Comparison of ENCODE assay signal across 2 cellular contexts in genomic region chr4:70336043-70336442, GRCh38.
TF ChIP-seq lines count a peak whose summit lies in the region.

No MANE protein-coding gene starts in this region.

TF ChIP-seq in GM23338, 12 proteins besides CTCF, POLR2A, EP300 and RAD21:
- TF ChIP-seq ZNF114 (CRISPR knock-in tag; IDR thresholded peaks at IDR 0.05) (no peak), ZNF462 (CRISPR knock-in tag; IDR thresholded peaks at IDR 0.05) (no peak), EZH2 (IDR thresholded peaks at IDR 0.05; ENCODE audit: low read depth, unreplicated experiment) (no peak), REST (IDR thresholded peaks at IDR 0.05; ENCODE audit: unreplicated experiment) (no peak), POLR2AphosphoS5 (IDR thresholded peaks at IDR 0.05; ENCODE audit: low read depth) (no peak), ETS1 (IDR thresholded peaks at IDR 0.05) (no peak), ZNF331 (CRISPR knock-in tag; IDR thresholded peaks at IDR 0.05; ENCODE audit: low read depth) (no peak), JUNB (IDR thresholded peaks at IDR 0.05; ENCODE audit: unreplicated experiment) (no peak), CREB1 (CRISPR knock-in tag; IDR thresholded peaks at IDR 0.05; ENCODE audit: low read depth) (no peak), EZH2phosphoT487 (IDR thresholded peaks at IDR 0.05; ENCODE audit: unreplicated experiment) (no peak), NANOG (IDR thresholded peaks at IDR 0.05; ENCODE audit: borderline replicate concordance) (no peak), STAT1 (IDR thresholded peaks at IDR 0.05; ENCODE audit: unreplicated experiment) (no peak)

TF ChIP-seq in IMR-90, 13 proteins besides CTCF, POLR2A, EP300 and RAD21:
- TF ChIP-seq SMC3 (IDR thresholded peaks at IDR 0.05; ENCODE audit: low read depth, low read length) (no peak), CEBPB (IDR thresholded peaks at IDR 0.05; ENCODE audit: low read depth, low read length) (peak; percentile 67)
